8 cellular contexts compared by ENCODE assay signal in genomic region chr18:45497595-45498269, GRCh38.
"Had no signal": no experiment of that assay in that cellular context is flagged by ENCODE, and none has a peak within 500 bp of the region (broad histone marks: within the 10 kb centered on the region; RNA-seq: fewer than 3 reads in every experiment).

No MANE protein-coding gene starts in this region.

- FAIRE-seq: H1, H54, HTR-8/SVneo had no signal

- H3K27ac Mint-ChIP-seq: IgD-negative memory B cell had no signal

- H3K4me1 Mint-ChIP-seq: IgD-negative memory B cell had no signal

- H3K27ac ChIP-seq: GM23248 had no signal

- DNase-seq: GM23248, H9, HCEC 1CT, KBM-7 had no signal

- H3K4me3 ChIP-seq: GM23248 had no signal

- H3K9me3 Mint-ChIP-seq: H9, IgD-negative memory B cell had no signal

- H2AFZ ChIP-seq: GM23248 had no signal

- H3K4me3 Mint-ChIP-seq: H9, IgD-negative memory B cell had no signal

- H3K36me3 Mint-ChIP-seq: IgD-negative memory B cell had no signal
